Comparison of ENCODE assay signal across 17 cellular contexts in genomic region chr15:66312144-66312543, GRCh38. TPM values are rescaled to one million over a fixed set of nuclear protein-coding genes. Genes with fewer than 3 reads are reported as not detected.
DNase-seq lines count a peak whose midpoint lies in the region; ATAC-seq, FAIRE-seq and TF ChIP-seq lines count a peak whose summit lies in the region.
"Had no signal": no experiment of that assay in that cellular context is flagged by ENCODE, and none has a peak within 500 bp of the region (broad histone marks: within the 10 kb centered on the region; RNA-seq: fewer than 3 reads in every experiment).

No MANE protein-coding gene starts in this region.

- POLR2A ChIA-PET in HEK293 (lab: Yijun Ruan, JAX), result no interaction called here

- no peaks in the 10 kb centered on the region for H3K27me3 ChIP-seq in small intestine (ENCODE audit: control insufficient read depth in 2 of 2, insufficient read depth in 2 of 2, low read length in 2 of 2)
- H3K27me3 ChIP-seq: BLaER1 treated with 17β-estradiol and CSF1 and Interleukin-3, amounts not matched to agents 10 nM and 100 nM had no signal

- H3K36me3 ChIP-seq in HEK293 (ENCODE audit: control insufficient read depth in 2 of 2, insufficient read depth in 1 of 2, low read length in 2 of 2) (peaks cover 45 to 73% of the 10 kb centered on the region in 2 experiments), small intestine (ENCODE audit: control insufficient read depth in 2 of 2, insufficient read depth in 2 of 2, low read length in 2 of 2) (peaks cover 16 to 20% of the 10 kb centered on the region in 2 donors)

- H3K4me3 Mint-ChIP-seq in activated T-cell treated with anti-CD3 and anti-CD28 coated beads, Interleukin-2, amount 50 U/mL, for 24 hours, result no peak overlapping the region
- no peak overlapping the region for H3K4me3 Mint-ChIP-seq in activated T-cell treated with anti-CD3 and anti-CD28 coated beads, Interleukin-2, amount 50 U/mL, for 4 hours
- H3K4me3 Mint-ChIP-seq in activated T-helper 17 cell treated with anti-CD3 and anti-CD28 coated beads, Interleukin-2, amount 50 U/mL, for 72 hours, result no peak overlapping the region
- H3K4me3 Mint-ChIP-seq: B cell; CD8-positive, alpha-beta T cell; H9 had no signal

- H3K4me1 ChIP-seq in HEK293 (ENCODE audit: control insufficient read depth, insufficient read depth, low read length) (no peaks in the 10 kb centered on the region), small intestine (ENCODE audit: control insufficient read depth in 2 of 2, insufficient read depth in 1 of 2, low read depth in 1 of 2, low read length in 1 of 2) (no peaks in the 10 kb centered on the region)
- H3K4me1 ChIP-seq: BLaER1 treated with 17β-estradiol and CSF1 and Interleukin-3, amounts not matched to agents 10 nM and 100 nM had no signal

- no peak for DNase-seq in activated T-cell treated with anti-CD3 and anti-CD28 coated beads, Interleukin-2, amount 50 U/mL, for 24 hours
- DNase-seq in activated T-cell treated with anti-CD3 and anti-CD28 coated beads, Interleukin-2, amount 50 U/mL, for 4 hours, result no peak
- DNase-seq in stimulated activated naive CD8-positive, alpha-beta T cell treated with anti-CD3 and anti-CD28 coated beads, Interleukin-15, Interleukin-2, amounts not matched to agents 100 U/mL and 50 U/mL, for 24 hours, result no peak
- DNase-seq in small intestine (no peak), NCI-H226 (no peak)
- DNase-seq: Calu3; CD8-positive, alpha-beta T cell; DMS79 treated with DMSO at 0.1 percent for 48 hours; GF-D8; H9 had no signal

- H3K27ac ChIP-seq in HEK293 (ENCODE audit: extremely low read depth, low read depth, low read length), result no peak overlapping the region
- no peak overlapping the region for H3K27ac ChIP-seq in small intestine (ENCODE audit: low read depth in 1 of 2, low read length in 1 of 2)
- H3K27ac ChIP-seq: BLaER1 treated with 17β-estradiol and CSF1 and Interleukin-3, amounts not matched to agents 10 nM and 100 nM had no signal

- 86 to 93% (median 91%) methylated on average over 2 of the region's 2 CpGs for WGBS in small intestine, 3 donors

- CTCF ChIA-PET in HEK293 (lab: Yijun Ruan, JAX), result interaction anchor here (0.5 kb wide), 1 partner anchor 17 kb away, joined by 3 read pairs; no protein-coding TSS in a partner anchor

- no peak for FAIRE-seq in small intestine (lab: Jason Lieb, UNC)
- FAIRE-seq: GM19239, H1, HepG2 had no signal

- H3K27ac Mint-ChIP-seq in activated T-cell treated with anti-CD3 and anti-CD28 coated beads, Interleukin-2, amount 50 U/mL, for 24 hours, result peak overlapping the region; percentile 71
- H3K27ac Mint-ChIP-seq in activated T-helper 17 cell treated with anti-CD3 and anti-CD28 coated beads, Interleukin-2, amount 50 U/mL, for 72 hours, result no peak overlapping the region
- H3K27ac Mint-ChIP-seq: B cell had no signal

- TF ChIP-seq CTCF in HEK293 (tag by site-specific recombination; IDR thresholded peaks at IDR 0.05), result no peak

- H3K4me1 Mint-ChIP-seq in activated T-cell treated with anti-CD3 and anti-CD28 coated beads, Interleukin-2, amount 50 U/mL, for 24 hours (ENCODE audit: low read depth), result peaks cover 9% of the 10 kb centered on the region
- H3K4me1 Mint-ChIP-seq in activated T-cell treated with anti-CD3 and anti-CD28 coated beads, Interleukin-2, amount 50 U/mL, for 4 hours (ENCODE audit: low read depth), result no peaks in the 10 kb centered on the region
- peaks cover 4% of the 10 kb centered on the region for H3K4me1 Mint-ChIP-seq in activated T-helper 17 cell treated with anti-CD3 and anti-CD28 coated beads, Interleukin-2, amount 50 U/mL, for 72 hours
- H3K4me1 Mint-ChIP-seq: B cell, H9 had no signal

- ATAC-seq in activated T-cell treated with anti-CD3 and anti-CD28 coated beads, Interleukin-2, amount 50 U/mL, for 4 hours, result no peak
- ATAC-seq in activated T-helper 17 cell treated with anti-CD3 and anti-CD28 coated beads, Interleukin-2, amount 50 U/mL, for 72 hours (replicated peaks), result peak; percentile 44
- ATAC-seq in stimulated activated naive CD8-positive, alpha-beta T cell treated with anti-CD3 and anti-CD28 coated beads, Interleukin-15, Interleukin-2, amounts not matched to agents 100 U/mL and 50 U/mL, for 24 hours, result peak; percentile 43
- ATAC-seq: CD8-positive, alpha-beta T cell; HepG2 had no signal

- no peaks in the 10 kb centered on the region for H3K27me3 Mint-ChIP-seq in activated T-cell treated with anti-CD3 and anti-CD28 coated beads, Interleukin-2, amount 50 U/mL, for 24 hours
- H3K27me3 Mint-ChIP-seq in activated T-cell treated with anti-CD3 and anti-CD28 coated beads, Interleukin-2, amount 50 U/mL, for 4 hours (ENCODE audit: low read depth), result no peaks in the 10 kb centered on the region
- no peaks in the 10 kb centered on the region for H3K27me3 Mint-ChIP-seq in activated T-helper 17 cell treated with anti-CD3 and anti-CD28 coated beads, Interleukin-2, amount 50 U/mL, for 72 hours
- H3K27me3 Mint-ChIP-seq: B cell had no signal

- H3K36me3 Mint-ChIP-seq in activated T-cell treated with anti-CD3 and anti-CD28 coated beads, Interleukin-2, amount 50 U/mL, for 24 hours (ENCODE audit: low read depth), result peaks cover 90% of the 10 kb centered on the region
- H3K36me3 Mint-ChIP-seq in activated T-cell treated with anti-CD3 and anti-CD28 coated beads, Interleukin-2, amount 50 U/mL, for 4 hours (ENCODE audit: insufficient read depth), result peaks cover 32% of the 10 kb centered on the region
- H3K36me3 Mint-ChIP-seq in activated T-helper 17 cell treated with anti-CD3 and anti-CD28 coated beads, Interleukin-2, amount 50 U/mL, for 72 hours (ENCODE audit: low read depth), result peaks cover 98% of the 10 kb centered on the region

- no peaks in the 10 kb centered on the region for H3K9me3 ChIP-seq in HEK293 (ENCODE audit: control insufficient read depth, insufficient read depth, low read depth, low read length)
- H3K9me3 ChIP-seq in small intestine (ENCODE audit: control insufficient read depth, low read depth), result no peaks in the 10 kb centered on the region
- H3K9me3 ChIP-seq: BLaER1 treated with 17β-estradiol and CSF1 and Interleukin-3, amounts not matched to agents 10 nM and 100 nM had no signal

- no peaks in the 10 kb centered on the region for H3K9me3 Mint-ChIP-seq in activated T-cell treated with anti-CD3 and anti-CD28 coated beads, Interleukin-2, amount 50 U/mL, for 24 hours
- H3K9me3 Mint-ChIP-seq in activated T-cell treated with anti-CD3 and anti-CD28 coated beads, Interleukin-2, amount 50 U/mL, for 4 hours, result no peaks in the 10 kb centered on the region
- H3K9me3 Mint-ChIP-seq in activated T-helper 17 cell treated with anti-CD3 and anti-CD28 coated beads, Interleukin-2, amount 50 U/mL, for 72 hours, result no peaks in the 10 kb centered on the region
- H3K9me3 Mint-ChIP-seq: CD8-positive, alpha-beta T cell; H9 had no signal

- H3K4me3 ChIP-seq in HEK293 (ENCODE audit: low read depth, low read length) (no peak overlapping the region), small intestine (ENCODE audit: low read depth in 1 of 2, low read length in 2 of 2) (no peak overlapping the region)
- H3K4me3 ChIP-seq: BLaER1 treated with 17β-estradiol and CSF1 and Interleukin-3, amounts not matched to agents 10 nM and 100 nM had no signal

TF ChIP-seq in HEK293, 187 proteins besides CTCF, POLR2A, EP300 and RAD21 (continues in another document):
- TF ChIP-seq ZNF518A (tag by site-specific recombination; conservative IDR thresholded peaks at IDR 0.05; ENCODE audit: low read depth) (no peak), ZNF660 (tag by site-specific recombination; IDR thresholded peaks at IDR 0.05) (peak; percentile 88), KLF8 (tag by site-specific recombination; IDR thresholded peaks at IDR 0.05) (no peak)

RNA-seq across cellular contexts. Expression of gene DIS3L, which starts 18.8 kb away (rescaled TPM):
- 10 to 100 TPM; 22.7 to 32.1 (median 26.3) TPM for total RNA-seq in activated T-cell treated with anti-CD3 and anti-CD28 coated beads, Interleukin-2, amount 50 U/mL, for 4 hours
- total RNA-seq in activated T-helper 17 cell treated with anti-CD3 and anti-CD28 coated beads, Interleukin-2, amount 50 U/mL, for 72 hours, result 10 to 100 TPM; 14.6 to 34.4 TPM
- polyA plus RNA-seq in small intestine, result 10 to 100 TPM in 1 of 3 donors, 1 to 10 TPM in 2; 6.7 to 10.5 (median 9.2) TPM

RNA-seq across cellular contexts. Expression of gene TIPIN, which starts 44.3 kb away (rescaled TPM):
- total RNA-seq in activated T-cell treated with anti-CD3 and anti-CD28 coated beads, Interleukin-2, amount 50 U/mL, for 4 hours, result 10 to 100 TPM; 63.8 to 79.6 (median 69.3) TPM
- total RNA-seq in activated T-helper 17 cell treated with anti-CD3 and anti-CD28 coated beads, Interleukin-2, amount 50 U/mL, for 72 hours, result 10 to 100 TPM; 27.1 to 37.9 TPM
- polyA plus RNA-seq in small intestine, result 1 to 10 TPM in 1 of 3 donors, under 1 TPM in 2; 0.27 to 7.2 (median 0.67) TPM

RNA-seq across cellular contexts. Expression of gene MEGF11, which starts 58.6 kb away (rescaled TPM):
- total RNA-seq in activated T-cell treated with anti-CD3 and anti-CD28 coated beads, Interleukin-2, amount 50 U/mL, for 4 hours, result not detected
- not detected for total RNA-seq in activated T-helper 17 cell treated with anti-CD3 and anti-CD28 coated beads, Interleukin-2, amount 50 U/mL, for 72 hours
- under 1 TPM in 1 of 3 donors, not detected in 2; 0.24 TPM for polyA plus RNA-seq in small intestine
- total RNA-seq: CD8-positive, alpha-beta T cell; HepG2 had no signal
- polyA plus RNA-seq: HepG2 had no signal

Comparison
In these comparisons a context has a peak if more than half of its experiments do, and no peak if none do; other contexts are left out.
1. ATAC-seq: peak in activated T-helper 17 cell treated with anti-CD3 and anti-CD28 coated beads, Interleukin-2, amount 50 U/mL, for 72 hours (single experiment) and stimulated activated naive CD8-positive, alpha-beta T cell treated with anti-CD3 and anti-CD28 coated beads, Interleukin-15, Interleukin-2, amounts not matched to agents 100 U/mL and 50 U/mL, for 24 hours (single experiment); none in activated T-cell treated with anti-CD3 and anti-CD28 coated beads, Interleukin-2, amount 50 U/mL, for 4 hours (0 of 2).